Comparison of ENCODE assay signal across 1 cellular context in genomic region chrX:129525162-129525561, GRCh38.
TF ChIP-seq lines count a peak whose summit lies in the region.

No MANE protein-coding gene starts in this region.

TF ChIP-seq in HepG2, 621 proteins besides CTCF, POLR2A, EP300 and RAD21 (continued from another document and continues in another):
- no peak for TF ChIP-seq ZNF276 (CRISPR knock-in tag; IDR thresholded peaks at IDR 0.05; ENCODE audit: low read depth)
- peak; percentile 79 for TF ChIP-seq FOXJ3 (CRISPR knock-in tag; IDR thresholded peaks at IDR 0.05; ENCODE audit: borderline replicate concordance)
- peak; percentile 30; the same call in 1 of the 2 replicates for TF ChIP-seq SPEN (CRISPR knock-in tag; IDR thresholded peaks at IDR 0.05; ENCODE audit: low read depth)
- TF ChIP-seq ZNF180 (CRISPR knock-in tag; IDR thresholded peaks at IDR 0.05; ENCODE audit: borderline replicate concordance, low read depth) = no peak
- TF ChIP-seq SMAD3 (CRISPR knock-in tag; IDR thresholded peaks at IDR 0.05) = peak; percentile 62; the same call in 1 of the 2 replicates
- TF ChIP-seq ZBTB7B (CRISPR knock-in tag; IDR thresholded peaks at IDR 0.05) = no peak
- TF ChIP-seq HMG20B (CRISPR knock-in tag; conservative IDR thresholded peaks at IDR 0.05) = peak; percentile 87
- no peak for TF ChIP-seq ISX (CRISPR knock-in tag; conservative IDR thresholded peaks at IDR 0.05)
- no peak for TF ChIP-seq WIZ (CRISPR knock-in tag; IDR thresholded peaks at IDR 0.05)
- no peak for TF ChIP-seq NFE2 (CRISPR knock-in tag; IDR thresholded peaks at IDR 0.05)
- TF ChIP-seq NCOA2 (CRISPR knock-in tag; IDR thresholded peaks at IDR 0.05) = peak; percentile 93
- TF ChIP-seq HDAC2 (CRISPR knock-in tag; IDR thresholded peaks at IDR 0.05) = peak; percentile 88
- TF ChIP-seq THYN1 (CRISPR knock-in tag; IDR thresholded peaks at IDR 0.05; ENCODE audit: borderline replicate concordance, low read depth) = no peak
- no peak for TF ChIP-seq HIVEP1 (CRISPR knock-in tag; IDR thresholded peaks at IDR 0.05)
- TF ChIP-seq ZBTB39 (CRISPR knock-in tag; IDR thresholded peaks at IDR 0.05) = no peak
- TF ChIP-seq SP2 (CRISPR knock-in tag; IDR thresholded peaks at IDR 0.05) = no peak
- no peak for TF ChIP-seq PRPF4 (IDR thresholded peaks at IDR 0.05; ENCODE audit: low read depth, low read length, poor library complexity, severe bottlenecking)
- TF ChIP-seq CREM (IDR thresholded peaks at IDR 0.05) = peak; percentile 86
- no peak for TF ChIP-seq CREM (CRISPR knock-in tag; IDR thresholded peaks at IDR 0.05)
- no peak for TF ChIP-seq ATF7 (IDR thresholded peaks at IDR 0.05)
- no peak; the same call in 1 of the 2 replicates for TF ChIP-seq ATF7 (CRISPR knock-in tag; IDR thresholded peaks at IDR 0.05)
- TF ChIP-seq CBFB (CRISPR knock-in tag; IDR thresholded peaks at IDR 0.05) = peak; percentile 84
- TF ChIP-seq ZNF124 (CRISPR knock-in tag; IDR thresholded peaks at IDR 0.05) = no peak
- TF ChIP-seq ZNF569 (CRISPR knock-in tag; IDR thresholded peaks at IDR 0.05; ENCODE audit: borderline replicate concordance) = no peak
- no peak for TF ChIP-seq ZNF382 (CRISPR knock-in tag; IDR thresholded peaks at IDR 0.05; ENCODE audit: borderline replicate concordance)
- no peak for TF ChIP-seq ZNF580 (CRISPR knock-in tag; IDR thresholded peaks at IDR 0.05; ENCODE audit: borderline replicate concordance, low read depth)
- no peak; the same call in 1 of the 2 replicates for TF ChIP-seq RXRA (CRISPR knock-in tag; IDR thresholded peaks at IDR 0.05)
- no peak for TF ChIP-seq MAF1 (CRISPR knock-in tag; IDR thresholded peaks at IDR 0.05; ENCODE audit: borderline replicate concordance)
- TF ChIP-seq YEATS2 (CRISPR knock-in tag; IDR thresholded peaks at IDR 0.05; ENCODE audit: borderline replicate concordance) = 0 out of 2 replicates have a peak, but pooled peaks have one; percentile 43
- TF ChIP-seq TSC22D2 (CRISPR knock-in tag; IDR thresholded peaks at IDR 0.05; ENCODE audit: borderline replicate concordance) = no peak
- no peak for TF ChIP-seq MAFF (IDR thresholded peaks at IDR 0.05; ENCODE audit: low read depth, low read length)
- no peak for TF ChIP-seq SYNCRIP (IDR thresholded peaks at IDR 0.05; ENCODE audit: insufficient read depth, low read depth, low read length)
- TF ChIP-seq XBP1 (CRISPR knock-in tag; IDR thresholded peaks at IDR 0.05) = no peak
- peak; percentile 64; the same call in 1 of the 2 replicates for TF ChIP-seq ERF (CRISPR knock-in tag; IDR thresholded peaks at IDR 0.05)
- TF ChIP-seq ZNF12 (CRISPR knock-in tag; IDR thresholded peaks at IDR 0.05) = peak; percentile 63; the same call in 1 of the 2 replicates
- TF ChIP-seq MIER3 (CRISPR knock-in tag; IDR thresholded peaks at IDR 0.05; ENCODE audit: borderline replicate concordance) = peak; percentile 88; the same call in 1 of the 2 replicates
- TF ChIP-seq KDM2A (CRISPR knock-in tag; IDR thresholded peaks at IDR 0.05; ENCODE audit: borderline replicate concordance, low read depth) = no peak
- TF ChIP-seq ATF4 (CRISPR knock-in tag; IDR thresholded peaks at IDR 0.05) = peak in 1 of 2 experiments; percentile 82; a peak in 2 of 4 replicates
- peak; percentile 61; the same call in 1 of the 2 replicates for TF ChIP-seq KAT2B (IDR thresholded peaks at IDR 0.05; ENCODE audit: borderline replicate concordance, low read depth, low read length)
- no peak for TF ChIP-seq GPN1 (CRISPR knock-in tag; IDR thresholded peaks at IDR 0.05; ENCODE audit: borderline replicate concordance)
- TF ChIP-seq JUN (CRISPR knock-in tag; IDR thresholded peaks at IDR 0.05) = peak; percentile 63; the same call in 1 of the 2 replicates
- TF ChIP-seq FOXP4 (CRISPR knock-in tag; IDR thresholded peaks at IDR 0.05) = peak; percentile 95
- TF ChIP-seq TFAP4 (IDR thresholded peaks at IDR 0.05; ENCODE audit: borderline replicate concordance, low read depth) = peak; percentile 91; the same call in 1 of the 2 replicates
- TF ChIP-seq KLF16 (CRISPR knock-in tag; IDR thresholded peaks at IDR 0.05) = peak in 1 of 2 experiments; percentile 58; a peak in 1 of 4 replicates
- TF ChIP-seq MXD4 (CRISPR knock-in tag; IDR thresholded peaks at IDR 0.05) = peak; percentile 62; the same call in 1 of the 2 replicates
- TF ChIP-seq CHD2 (IDR thresholded peaks at IDR 0.05; ENCODE audit: low read depth, low read length) = no peak
- TF ChIP-seq MAZ (IDR thresholded peaks at IDR 0.05; ENCODE audit: borderline replicate concordance, low read depth, low read length) = no peak
- 0 out of 2 replicates have a peak, but pooled peaks have one; percentile 30 for TF ChIP-seq MAZ (CRISPR knock-in tag; IDR thresholded peaks at IDR 0.05; ENCODE audit: low read depth)
- no peak; the same call in 1 of the 2 replicates for TF ChIP-seq MBD4 (IDR thresholded peaks at IDR 0.05; ENCODE audit: borderline replicate concordance, low read length)
- no peak for TF ChIP-seq ZNF747 (CRISPR knock-in tag; IDR thresholded peaks at IDR 0.05; ENCODE audit: borderline replicate concordance)
- no peak for TF ChIP-seq CENPT (CRISPR knock-in tag; IDR thresholded peaks at IDR 0.05; ENCODE audit: low read depth)
- TF ChIP-seq SRF (IDR thresholded peaks at IDR 0.05; ENCODE audit: low read depth, low read length) = no peak
- TF ChIP-seq MBNL3 (CRISPR knock-in tag; conservative IDR thresholded peaks at IDR 0.05) = no peak
- TF ChIP-seq ZNF577 (CRISPR knock-in tag; IDR thresholded peaks at IDR 0.05; ENCODE audit: borderline replicate concordance, low read depth) = no peak
- 0 out of 2 replicates have a peak, but pooled peaks have one; percentile 16 for TF ChIP-seq MIER2 (CRISPR knock-in tag; IDR thresholded peaks at IDR 0.05)
- TF ChIP-seq TBP (CRISPR knock-in tag; IDR thresholded peaks at IDR 0.05) = no peak
- no peak; the same call in 1 of the 2 replicates for TF ChIP-seq HOMEZ (CRISPR knock-in tag; IDR thresholded peaks at IDR 0.05; ENCODE audit: low read depth)
- TF ChIP-seq ZNF354B (CRISPR knock-in tag; IDR thresholded peaks at IDR 0.05) = no peak
- 0 out of 2 replicates have a peak, but pooled peaks have one; percentile 58 for TF ChIP-seq SOX13 (IDR thresholded peaks at IDR 0.05)
- peak in 1 of 2 experiments; percentile 92; a peak in 2 of 4 replicates for TF ChIP-seq SOX13 (CRISPR knock-in tag; conservative IDR thresholded peaks at IDR 0.05 in 1 of 2, IDR thresholded peaks at IDR 0.05 in 1 of 2)
- peak; percentile 99 for TF ChIP-seq FOXA1 (IDR thresholded peaks at IDR 0.05)
- peak; percentile 99 for TF ChIP-seq FOXA1 (CRISPR knock-in tag; IDR thresholded peaks at IDR 0.05)
- peak; percentile 70; the same call in 1 of the 2 replicates for TF ChIP-seq TARDBP (CRISPR knock-in tag; IDR thresholded peaks at IDR 0.05)
- peak; percentile 50; the same call in 1 of the 2 replicates for TF ChIP-seq ZNF710 (CRISPR knock-in tag; IDR thresholded peaks at IDR 0.05; ENCODE audit: borderline replicate concordance)
- TF ChIP-seq FOXP1 (IDR thresholded peaks at IDR 0.05) = peak; percentile 84
- peak; percentile 96 for TF ChIP-seq FOXP1 (CRISPR knock-in tag; IDR thresholded peaks at IDR 0.05)
- TF ChIP-seq ATF7-NPFF (CRISPR knock-in tag; IDR thresholded peaks at IDR 0.05; ENCODE audit: low read depth) = 0 out of 2 replicates have a peak, but pooled peaks have one; percentile 42
